Comparison of ENCODE assay signal across 11 cellular contexts in the genomic region with DNA sequence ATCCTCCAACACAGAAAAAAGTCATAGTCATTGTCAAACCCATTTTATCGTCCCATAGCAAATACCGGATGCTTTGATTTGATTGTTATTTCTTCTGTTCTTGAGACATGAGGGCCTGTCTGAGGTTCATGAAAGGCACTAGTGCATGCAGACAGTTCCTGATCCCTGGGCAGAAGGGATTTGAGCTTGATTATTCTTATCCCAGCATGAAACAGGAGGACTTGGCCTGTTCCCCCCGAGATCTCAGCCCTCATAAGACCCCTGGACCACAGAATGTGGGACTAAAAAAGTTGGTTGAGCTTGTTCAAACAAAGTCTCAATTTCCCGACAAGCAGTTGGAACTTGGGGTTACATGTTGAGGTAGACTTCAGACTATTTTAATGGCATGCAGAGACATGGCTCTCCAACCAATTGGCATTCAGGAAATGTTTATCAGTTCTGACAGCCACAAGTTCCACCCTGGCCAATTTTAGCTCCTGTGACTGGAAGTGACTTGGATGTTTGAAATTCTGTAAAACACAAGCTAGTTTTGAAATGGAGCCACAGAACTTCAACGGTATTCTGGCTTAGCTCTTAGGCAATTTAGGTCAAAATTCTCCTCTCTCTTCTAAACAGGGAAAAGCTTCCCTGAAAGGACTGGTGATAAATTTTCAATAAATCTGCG.
A peak's percentile ranks its signal among the peaks of the same experiment; 100 is the strongest.
DNase-seq lines count a peak whose midpoint lies in the region; ATAC-seq and TF ChIP-seq lines count a peak whose summit lies in the region.
"Had no signal": no experiment of that assay in that cellular context is flagged by ENCODE, and none has a peak within 500 bp of the region (broad histone marks: within the 10 kb centered on the region; RNA-seq: fewer than 3 reads in every experiment).

No MANE protein-coding gene starts in this region.

- peak overlapping the region; percentile 35 to 83 (median 79) for H3K27ac Mint-ChIP-seq in nephron
- no peak overlapping the region for H3K27ac Mint-ChIP-seq in activated naive CD4-positive, alpha-beta T cell treated with anti-CD3 and anti-CD28 coated beads, Interleukin-2, amount 50 U/mL, for 72 hours
- H3K27ac Mint-ChIP-seq: activated T-helper 17 cell treated with anti-CD3 and anti-CD28 coated beads, Interleukin-2, amount 50 U/mL, for 72 hours had no signal

- no peak for ATAC-seq in activated naive CD4-positive, alpha-beta T cell treated with anti-CD3 and anti-CD28 coated beads, Interleukin-2, amount 50 U/mL, for 72 hours
- ATAC-seq: activated T-helper 17 cell treated with anti-CD3 and anti-CD28 coated beads, Interleukin-2, amount 50 U/mL, for 72 hours had no signal

- DNase-seq in A172 (ENCODE audit: low spot score) (peak; percentile 30), RPMI7951 (ENCODE audit: low read depth) (peak; percentile 49), fibroblast of pulmonary artery (ENCODE audit: low read depth) (peak; percentile 69), RPMI8226 (no peak), GM19240 (ENCODE audit: insufficient read length, low spot score) (no peak), NCI-H524 treated with DMSO at 0.1 percent for 48 hours (lab: John Stamatoyannopoulos, UW) (no peak)
- no peak for DNase-seq in activated naive CD4-positive, alpha-beta T cell treated with anti-CD3 and anti-CD28 coated beads, Interleukin-2, amount 50 U/mL, for 72 hours (ENCODE audit: low spot score in 2 of 2)
- DNase-seq: ACHN, WERI-Rb-1 had no signal

- H3K9me3 Mint-ChIP-seq in nephron = no peaks in the 10 kb centered on the region
- no peaks in the 10 kb centered on the region for H3K9me3 Mint-ChIP-seq in activated naive CD4-positive, alpha-beta T cell treated with anti-CD3 and anti-CD28 coated beads, Interleukin-2, amount 50 U/mL, for 72 hours
- H3K9me3 Mint-ChIP-seq: activated T-helper 17 cell treated with anti-CD3 and anti-CD28 coated beads, Interleukin-2, amount 50 U/mL, for 72 hours had no signal

- H3K4me3 ChIP-seq in fibroblast of pulmonary artery (replicated peaks; ENCODE audit: low read depth, low read length) = no peak overlapping the region

- H3K36me3 Mint-ChIP-seq in nephron (ENCODE audit: low read depth) = no peaks in the 10 kb centered on the region
- no peaks in the 10 kb centered on the region for H3K36me3 Mint-ChIP-seq in activated naive CD4-positive, alpha-beta T cell treated with anti-CD3 and anti-CD28 coated beads, Interleukin-2, amount 50 U/mL, for 72 hours

- H3K27me3 Mint-ChIP-seq in nephron (ENCODE audit: low read depth) = no peaks in the 10 kb centered on the region

- TF ChIP-seq CTCF in fibroblast of pulmonary artery (IDR thresholded peaks at IDR 0.05; ENCODE audit: low read length, missing control alignments) (no peak), nephron (IDR thresholded peaks at IDR 0.05; ENCODE audit: unreplicated experiment in 3 of 3) (no peak)

- peaks cover 68% of the 10 kb centered on the region for H3K4me1 Mint-ChIP-seq in nephron
- H3K4me1 Mint-ChIP-seq: activated T-helper 17 cell treated with anti-CD3 and anti-CD28 coated beads, Interleukin-2, amount 50 U/mL, for 72 hours had no signal

- no peak overlapping the region for H3K4me3 Mint-ChIP-seq in nephron
- H3K4me3 Mint-ChIP-seq: activated T-helper 17 cell treated with anti-CD3 and anti-CD28 coated beads, Interleukin-2, amount 50 U/mL, for 72 hours had no signal

Comparison
In these comparisons a context has a peak if more than half of its experiments do, and no peak if none do; other contexts are left out.
1. DNase-seq: peak in A172 (single experiment), RPMI7951 (single experiment) and fibroblast of pulmonary artery (single experiment); none in RPMI8226 (single experiment), activated naive CD4-positive, alpha-beta T cell treated with anti-CD3 and anti-CD28 coated beads, Interleukin-2, amount 50 U/mL, for 72 hours (0 of 2), GM19240 (single experiment) and NCI-H524 treated with DMSO at 0.1 percent for 48 hours (single experiment).
2. H3K27ac Mint-ChIP-seq: peak in nephron (3 of 3); none in activated naive CD4-positive, alpha-beta T cell treated with anti-CD3 and anti-CD28 coated beads, Interleukin-2, amount 50 U/mL, for 72 hours (0 of 2).